Comparison of ENCODE assay signal across 2 cellular contexts in the genomic region with DNA sequence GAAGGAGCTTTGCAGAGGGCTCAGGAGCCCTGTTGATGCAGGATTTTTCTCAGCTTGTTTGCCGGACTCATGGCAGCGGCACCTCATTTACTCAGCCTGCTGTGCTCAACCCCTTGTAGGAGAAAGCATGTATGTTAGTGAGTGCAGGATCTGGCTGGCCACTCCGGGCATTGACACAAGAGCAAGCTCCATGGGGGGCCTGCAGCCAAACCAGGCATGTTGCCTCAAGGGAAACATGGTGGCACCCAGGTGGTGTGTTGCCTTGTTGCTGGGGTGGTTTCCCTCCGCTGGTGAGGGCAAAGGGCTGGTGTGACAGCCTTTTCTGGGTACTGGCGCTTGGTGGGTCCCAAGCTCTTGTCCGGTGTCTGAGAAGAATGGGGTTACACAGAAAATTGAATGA.
TF ChIP-seq lines count a peak whose summit lies in the region.

No MANE protein-coding gene starts in this region.

TF ChIP-seq in GM23338, 12 proteins besides CTCF, POLR2A, EP300 and RAD21 (continues in another document):
- TF ChIP-seq, protein P1, sequence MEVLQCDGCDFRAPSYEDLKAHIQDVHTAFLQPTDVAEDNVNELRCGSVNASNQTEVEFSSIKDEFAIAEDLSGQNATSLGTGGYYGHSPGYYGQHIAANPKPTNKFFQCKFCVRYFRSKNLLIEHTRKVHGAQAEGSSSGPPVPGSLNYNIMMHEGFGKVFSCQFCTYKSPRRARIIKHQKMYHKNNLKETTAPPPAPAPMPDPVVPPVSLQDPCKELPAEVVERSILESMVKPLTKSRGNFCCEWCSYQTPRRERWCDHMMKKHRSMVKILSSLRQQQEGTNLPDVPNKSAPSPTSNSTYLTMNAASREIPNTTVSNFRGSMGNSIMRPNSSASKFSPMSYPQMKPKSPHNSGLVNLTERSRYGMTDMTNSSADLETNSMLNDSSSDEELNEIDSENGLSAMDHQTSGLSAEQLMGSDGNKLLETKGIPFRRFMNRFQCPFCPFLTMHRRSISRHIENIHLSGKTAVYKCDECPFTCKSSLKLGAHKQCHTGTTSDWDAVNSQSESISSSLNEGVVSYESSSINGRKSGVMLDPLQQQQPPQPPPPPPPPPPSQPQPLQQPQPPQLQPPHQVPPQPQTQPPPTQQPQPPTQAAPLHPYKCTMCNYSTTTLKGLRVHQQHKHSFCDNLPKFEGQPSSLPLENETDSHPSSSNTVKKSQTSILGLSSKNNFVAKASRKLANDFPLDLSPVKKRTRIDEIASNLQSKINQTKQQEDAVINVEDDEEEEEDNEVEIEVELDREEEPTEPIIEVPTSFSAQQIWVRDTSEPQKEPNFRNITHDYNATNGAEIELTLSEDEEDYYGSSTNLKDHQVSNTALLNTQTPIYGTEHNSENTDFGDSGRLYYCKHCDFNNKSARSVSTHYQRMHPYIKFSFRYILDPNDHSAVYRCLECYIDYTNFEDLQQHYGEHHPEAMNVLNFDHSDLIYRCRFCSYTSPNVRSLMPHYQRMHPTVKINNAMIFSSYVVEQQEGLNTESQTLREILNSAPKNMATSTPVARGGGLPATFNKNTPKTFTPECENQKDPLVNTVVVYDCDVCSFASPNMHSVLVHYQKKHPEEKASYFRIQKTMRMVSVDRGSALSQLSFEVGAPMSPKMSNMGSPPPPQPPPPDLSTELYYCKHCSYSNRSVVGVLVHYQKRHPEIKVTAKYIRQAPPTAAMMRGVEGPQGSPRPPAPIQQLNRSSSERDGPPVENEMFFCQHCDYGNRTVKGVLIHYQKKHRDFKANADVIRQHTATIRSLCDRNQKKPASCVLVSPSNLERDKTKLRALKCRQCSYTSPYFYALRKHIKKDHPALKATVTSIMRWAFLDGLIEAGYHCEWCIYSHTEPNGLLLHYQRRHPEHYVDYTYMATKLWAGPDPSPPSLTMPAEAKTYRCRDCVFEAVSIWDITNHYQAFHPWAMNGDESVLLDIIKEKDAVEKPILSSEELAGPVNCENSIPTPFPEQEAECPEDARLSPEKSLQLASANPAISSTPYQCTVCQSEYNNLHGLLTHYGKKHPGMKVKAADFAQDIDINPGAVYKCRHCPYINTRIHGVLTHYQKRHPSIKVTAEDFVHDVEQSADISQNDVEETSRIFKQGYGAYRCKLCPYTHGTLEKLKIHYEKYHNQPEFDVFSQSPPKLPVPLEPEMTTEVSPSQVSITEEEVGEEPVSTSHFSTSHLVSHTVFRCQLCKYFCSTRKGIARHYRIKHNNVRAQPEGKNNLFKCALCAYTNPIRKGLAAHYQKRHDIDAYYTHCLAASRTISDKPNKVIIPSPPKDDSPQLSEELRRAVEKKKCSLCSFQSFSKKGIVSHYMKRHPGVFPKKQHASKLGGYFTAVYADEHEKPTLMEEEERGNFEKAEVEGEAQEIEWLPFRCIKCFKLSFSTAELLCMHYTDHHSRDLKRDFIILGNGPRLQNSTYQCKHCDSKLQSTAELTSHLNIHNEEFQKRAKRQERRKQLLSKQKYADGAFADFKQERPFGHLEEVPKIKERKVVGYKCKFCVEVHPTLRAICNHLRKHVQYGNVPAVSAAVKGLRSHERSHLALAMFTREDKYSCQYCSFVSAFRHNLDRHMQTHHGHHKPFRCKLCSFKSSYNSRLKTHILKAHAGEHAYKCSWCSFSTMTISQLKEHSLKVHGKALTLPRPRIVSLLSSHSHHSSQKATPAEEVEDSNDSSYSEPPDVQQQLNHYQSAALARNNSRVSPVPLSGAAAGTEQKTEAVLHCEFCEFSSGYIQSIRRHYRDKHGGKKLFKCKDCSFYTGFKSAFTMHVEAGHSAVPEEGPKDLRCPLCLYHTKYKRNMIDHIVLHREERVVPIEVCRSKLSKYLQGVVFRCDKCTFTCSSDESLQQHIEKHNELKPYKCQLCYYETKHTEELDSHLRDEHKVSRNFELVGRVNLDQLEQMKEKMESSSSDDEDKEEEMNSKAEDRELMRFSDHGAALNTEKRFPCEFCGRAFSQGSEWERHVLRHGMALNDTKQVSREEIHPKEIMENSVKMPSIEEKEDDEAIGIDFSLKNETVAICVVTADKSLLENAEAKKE (CRISPR knock-in tag; IDR thresholded peaks at IDR 0.05), result no peak
- TF ChIP-seq EZH2 (IDR thresholded peaks at IDR 0.05; ENCODE audit: low read depth, unreplicated experiment) (no peak), ZNF331 (CRISPR knock-in tag; IDR thresholded peaks at IDR 0.05; ENCODE audit: low read depth) (no peak), STAT1 (IDR thresholded peaks at IDR 0.05; ENCODE audit: unreplicated experiment) (no peak), CREB1 (CRISPR knock-in tag; IDR thresholded peaks at IDR 0.05; ENCODE audit: low read depth) (no peak), JUNB (IDR thresholded peaks at IDR 0.05; ENCODE audit: unreplicated experiment) (no peak), POLR2AphosphoS5 (IDR thresholded peaks at IDR 0.05; ENCODE audit: low read depth) (no peak), ZNF114 (CRISPR knock-in tag; IDR thresholded peaks at IDR 0.05) (no peak), ETS1 (IDR thresholded peaks at IDR 0.05) (no peak)
- TF ChIP-seq, protein P2, sequence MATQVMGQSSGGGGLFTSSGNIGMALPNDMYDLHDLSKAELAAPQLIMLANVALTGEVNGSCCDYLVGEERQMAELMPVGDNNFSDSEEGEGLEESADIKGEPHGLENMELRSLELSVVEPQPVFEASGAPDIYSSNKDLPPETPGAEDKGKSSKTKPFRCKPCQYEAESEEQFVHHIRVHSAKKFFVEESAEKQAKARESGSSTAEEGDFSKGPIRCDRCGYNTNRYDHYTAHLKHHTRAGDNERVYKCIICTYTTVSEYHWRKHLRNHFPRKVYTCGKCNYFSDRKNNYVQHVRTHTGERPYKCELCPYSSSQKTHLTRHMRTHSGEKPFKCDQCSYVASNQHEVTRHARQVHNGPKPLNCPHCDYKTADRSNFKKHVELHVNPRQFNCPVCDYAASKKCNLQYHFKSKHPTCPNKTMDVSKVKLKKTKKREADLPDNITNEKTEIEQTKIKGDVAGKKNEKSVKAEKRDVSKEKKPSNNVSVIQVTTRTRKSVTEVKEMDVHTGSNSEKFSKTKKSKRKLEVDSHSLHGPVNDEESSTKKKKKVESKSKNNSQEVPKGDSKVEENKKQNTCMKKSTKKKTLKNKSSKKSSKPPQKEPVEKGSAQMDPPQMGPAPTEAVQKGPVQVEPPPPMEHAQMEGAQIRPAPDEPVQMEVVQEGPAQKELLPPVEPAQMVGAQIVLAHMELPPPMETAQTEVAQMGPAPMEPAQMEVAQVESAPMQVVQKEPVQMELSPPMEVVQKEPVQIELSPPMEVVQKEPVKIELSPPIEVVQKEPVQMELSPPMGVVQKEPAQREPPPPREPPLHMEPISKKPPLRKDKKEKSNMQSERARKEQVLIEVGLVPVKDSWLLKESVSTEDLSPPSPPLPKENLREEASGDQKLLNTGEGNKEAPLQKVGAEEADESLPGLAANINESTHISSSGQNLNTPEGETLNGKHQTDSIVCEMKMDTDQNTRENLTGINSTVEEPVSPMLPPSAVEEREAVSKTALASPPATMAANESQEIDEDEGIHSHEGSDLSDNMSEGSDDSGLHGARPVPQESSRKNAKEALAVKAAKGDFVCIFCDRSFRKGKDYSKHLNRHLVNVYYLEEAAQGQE (IDR thresholded peaks at IDR 0.05; ENCODE audit: unreplicated experiment), result no peak

TF ChIP-seq in H1, 55 proteins besides CTCF, POLR2A, EP300 and RAD21:
- 0 out of 2 replicates have a peak, but pooled peaks have one; percentile 17 for TF ChIP-seq YY1 (IDR thresholded peaks at IDR 0.05; ENCODE audit: low read depth, low read length)
- no peak for TF ChIP-seq CBX8 (IDR thresholded peaks at IDR 0.05; ENCODE audit: borderline replicate concordance, low read depth, low read length)
- TF ChIP-seq, protein P3, sequence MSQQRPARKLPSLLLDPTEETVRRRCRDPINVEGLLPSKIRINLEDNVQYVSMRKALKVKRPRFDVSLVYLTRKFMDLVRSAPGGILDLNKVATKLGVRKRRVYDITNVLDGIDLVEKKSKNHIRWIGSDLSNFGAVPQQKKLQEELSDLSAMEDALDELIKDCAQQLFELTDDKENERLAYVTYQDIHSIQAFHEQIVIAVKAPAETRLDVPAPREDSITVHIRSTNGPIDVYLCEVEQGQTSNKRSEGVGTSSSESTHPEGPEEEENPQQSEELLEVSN (IDR thresholded peaks at IDR 0.05), result peak; percentile 39; the same call in 1 of the 2 replicates
- no peak for TF ChIP-seq POLR2AphosphoS5 (IDR thresholded peaks at IDR 0.05; ENCODE audit: low read depth, low read length)
- TF ChIP-seq CHD7 (IDR thresholded peaks at IDR 0.05; ENCODE audit: insufficient replicate concordance, low read length), result no peak
- TF ChIP-seq KDM5A (IDR thresholded peaks at IDR 0.05; ENCODE audit: low read length), result no peak
- no peak for TF ChIP-seq RFX5 (IDR thresholded peaks at IDR 0.05; ENCODE audit: borderline replicate concordance, low read depth, low read length)
- TF ChIP-seq CHD2 (IDR thresholded peaks at IDR 0.05; ENCODE audit: low read length), result no peak
- TF ChIP-seq, protein P4, sequence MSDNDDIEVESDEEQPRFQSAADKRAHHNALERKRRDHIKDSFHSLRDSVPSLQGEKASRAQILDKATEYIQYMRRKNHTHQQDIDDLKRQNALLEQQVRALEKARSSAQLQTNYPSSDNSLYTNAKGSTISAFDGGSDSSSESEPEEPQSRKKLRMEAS (IDR thresholded peaks at IDR 0.05), result peak; percentile 26; the same call in 1 of the 2 replicates
- no peak for TF ChIP-seq SAP30 (IDR thresholded peaks at IDR 0.05; ENCODE audit: insufficient read depth, insufficient replicate concordance, low read length)
